Comparison of ENCODE assay signal across 8 cellular contexts in genomic region chr5:43556857-43557593, GRCh38. TPM values are rescaled to one million over a fixed set of nuclear protein-coding genes. Genes with fewer than 3 reads are reported as not detected.
DNase-seq lines count a peak whose midpoint lies in the region; TF ChIP-seq lines count a peak whose summit lies in the region.

Gene PAIP1 (minus strand): TSS chr5:43557077. CDS start chr5:43556846, 231 bp downstream.

- H3K27ac ChIP-seq in SK-N-SH (ENCODE audit: low read depth in 2 of 2, low read length in 1 of 2) (peak within 1 kb of the TSS; percentile 86 to 95), thymus (ENCODE audit: low read depth) (peak within 1 kb of the TSS; percentile 97)

- H2AFZ ChIP-seq in SK-N-SH (ENCODE audit: low read depth) = peak within 1 kb of the TSS; percentile 97

- H3K4me1 Mint-ChIP-seq in activated naive CD4-positive, alpha-beta T cell treated with anti-CD3 and anti-CD28 coated beads, Interleukin-2, amount 50 U/mL, for 24 hours = peaks cover 10% of the 10 kb centered on the region
- peaks cover 20% of the 10 kb centered on the region for H3K4me1 Mint-ChIP-seq in osteocyte (ENCODE audit: unreplicated experiment)

- H3K27me3 ChIP-seq in MG63 (no peaks in the 10 kb centered on the region), SK-N-SH (ENCODE audit: insufficient read depth) (no peaks in the 10 kb centered on the region), thymus (ENCODE audit: control insufficient read depth, insufficient read depth) (no peaks in the 10 kb centered on the region)

- H3K27ac Mint-ChIP-seq in activated naive CD4-positive, alpha-beta T cell treated with anti-CD3 and anti-CD28 coated beads, Interleukin-2, amount 50 U/mL, for 24 hours = peak within 1 kb of the TSS; percentile 96
- H3K27ac Mint-ChIP-seq in osteocyte (ENCODE audit: unreplicated experiment) = peak within 1 kb of the TSS; percentile 95

- H3K4me2 ChIP-seq in SK-N-SH = peak within 1 kb of the TSS; percentile 85

- peak within 1 kb of the TSS; percentile 88 for H3K4me3 Mint-ChIP-seq in activated naive CD4-positive, alpha-beta T cell treated with anti-CD3 and anti-CD28 coated beads, Interleukin-2, amount 50 U/mL, for 24 hours
- H3K4me3 Mint-ChIP-seq in osteocyte (ENCODE audit: unreplicated experiment) = peak within 1 kb of the TSS; percentile 76

- no peaks in the 10 kb centered on the region for H3K36me3 Mint-ChIP-seq in activated naive CD4-positive, alpha-beta T cell treated with anti-CD3 and anti-CD28 coated beads, Interleukin-2, amount 50 U/mL, for 24 hours
- H3K36me3 Mint-ChIP-seq in osteocyte (ENCODE audit: unreplicated experiment) = no peaks in the 10 kb centered on the region

- peaks cover 19 to 28% of the 10 kb centered on the region in 2 experiments; a peak in 3 of 4 replicates for H3K4me1 ChIP-seq in SK-N-SH (ENCODE audit: control insufficient read depth in 1 of 2, insufficient read depth in 2 of 2, low read depth in 1 of 2, low read length in 1 of 2)
- H3K4me1 ChIP-seq in thymus (ENCODE audit: control insufficient read depth, insufficient read depth, low read length) = peaks cover 9% of the 10 kb centered on the region

- TF ChIP-seq CTCF in SK-N-SH (IDR thresholded peaks at IDR 0.05) = peak; percentile 62
- peak; percentile 80 for TF ChIP-seq CTCF in osteocyte (IDR thresholded peaks at IDR 0.05)

- H3K9me3 ChIP-seq in MG63 (no peaks in the 10 kb centered on the region), SK-N-SH (no peaks in the 10 kb centered on the region), thymus (ENCODE audit: control insufficient read depth) (no peaks in the 10 kb centered on the region)

- peak in 1 of 2 experiments; percentile 10; a peak in 1 of 4 replicates for TF ChIP-seq EP300 in SK-N-SH (IDR thresholded peaks at IDR 0.05; ENCODE audit: borderline replicate concordance in 1 of 2, low read depth in 1 of 2, low read length in 1 of 2)

- WGBS in SK-N-SH (ENCODE audit: low lambda C conversion rate) = 6% methylated on average over 29 of the region's 82 CpGs
- WGBS in thymus = under 1% methylated on average over 82 of the region's 82 CpGs

- H3K9ac ChIP-seq in SK-N-SH = peak within 1 kb of the TSS; percentile 98

- no peaks in the 10 kb centered on the region for H3K27me3 Mint-ChIP-seq in activated naive CD4-positive, alpha-beta T cell treated with anti-CD3 and anti-CD28 coated beads, Interleukin-2, amount 50 U/mL, for 24 hours
- no peaks in the 10 kb centered on the region for H3K27me3 Mint-ChIP-seq in osteocyte (ENCODE audit: unreplicated experiment)

- no peak for TF ChIP-seq RAD21 in SK-N-SH (IDR thresholded peaks at IDR 0.05; ENCODE audit: low read length)

- H4K20me1 ChIP-seq in SK-N-SH (ENCODE audit: insufficient read depth) = peaks cover 30% of the 10 kb centered on the region

- peak within 1 kb of the TSS; percentile 98 for H3K4me3 ChIP-seq in GM08714 (ENCODE audit: low read length)
- peak within 1 kb of the TSS; percentile 94 for H3K4me3 ChIP-seq in MG63
- peak within 1 kb of the TSS; percentile 90 to 92 for H3K4me3 ChIP-seq in SK-N-SH (ENCODE audit: low read depth in 2 of 2, low read length in 1 of 2)
- H3K4me3 ChIP-seq in thymus (ENCODE audit: low read length) = peak within 1 kb of the TSS; percentile 91

- H3K36me3 ChIP-seq in MG63 (peaks cover 44% of the 10 kb centered on the region), SK-N-SH (replicated peaks in 1 of 2; ENCODE audit: control insufficient read depth in 1 of 2, insufficient read depth in 2 of 2, low read length in 1 of 2) (peaks cover 36% of the 10 kb centered on the region in 2 experiments), thymus (ENCODE audit: control insufficient read depth, insufficient read depth) (peaks cover 8% of the 10 kb centered on the region)

- no peaks in the 10 kb centered on the region for H3F3A ChIP-seq in SK-N-SH (replicated peaks; ENCODE audit: insufficient read depth)

- DNase-seq in HCEC 1CT = peak; percentile 87
- peak; percentile 91 for DNase-seq in MG63
- DNase-seq in SK-N-SH = peak; percentile 94
- peak; percentile 90 for DNase-seq in glomerular visceral epithelial cell (ENCODE audit: extremely low spot score)
- DNase-seq in osteocyte (ENCODE audit: extremely low spot score, unreplicated experiment) = peak; percentile 95

- POLR2A ChIA-PET in SK-N-SH (lab: Yijun Ruan, JAX) = interaction anchor here (1.9 kb wide), 1 partner anchor 73 kb away, joined by 12 read pairs; the partner anchor contains the start of gene TMEM267

- no peaks in the 10 kb centered on the region for H3K9me3 Mint-ChIP-seq in activated naive CD4-positive, alpha-beta T cell treated with anti-CD3 and anti-CD28 coated beads, Interleukin-2, amount 50 U/mL, for 24 hours
- H3K9me3 Mint-ChIP-seq in osteocyte (ENCODE audit: unreplicated experiment) = no peaks in the 10 kb centered on the region

- H3K9me2 ChIP-seq in SK-N-SH = no peaks in the 10 kb centered on the region

- CTCF ChIA-PET in SK-N-SH (lab: Yijun Ruan, JAX) = interaction anchor here (0.6 to 2.7 kb wide), 7 partner anchors 11 to 74 kb away, joined by 3 to 7 read pairs (median 3); partner anchors contain the start of genes C5orf34 and NNT

- peaks cover 44% of the 10 kb centered on the region for H3K79me2 ChIP-seq in SK-N-SH (ENCODE audit: insufficient read depth)

TF ChIP-seq in SK-N-SH, 30 proteins besides CTCF, POLR2A, EP300 and RAD21 (continues in another document):
- TF ChIP-seq NFIC (IDR thresholded peaks at IDR 0.05; ENCODE audit: borderline replicate concordance) = 0 out of 2 replicates have a peak, but pooled peaks have one; percentile 8
- peak; percentile 95 for TF ChIP-seq CHD2 (IDR thresholded peaks at IDR 0.05; ENCODE audit: low read length, partially characterized antibody)
- 0 out of 2 replicates have a peak, but pooled peaks have one; percentile 16 for TF ChIP-seq RCOR1 (IDR thresholded peaks at IDR 0.05; ENCODE audit: low read length)
- TF ChIP-seq POLR2AphosphoS5 (IDR thresholded peaks at IDR 0.05; ENCODE audit: low read depth, low read length) = peak; percentile 38
- TF ChIP-seq ELF1 (IDR thresholded peaks at IDR 0.05) = no peak
- peak; percentile 60; the same call in 1 of the 2 replicates for TF ChIP-seq MXI1 (IDR thresholded peaks at IDR 0.05; ENCODE audit: low read depth, low read length)
- no peak for TF ChIP-seq MEF2A (IDR thresholded peaks at IDR 0.05; ENCODE audit: borderline replicate concordance, low read depth)
- 0 out of 2 replicates have a peak, but pooled peaks have one; percentile 32 for TF ChIP-seq FOXM1 (IDR thresholded peaks at IDR 0.05; ENCODE audit: low read depth)
- TF ChIP-seq TEAD4 (IDR thresholded peaks at IDR 0.05; ENCODE audit: borderline replicate concordance, insufficient read depth) = 0 out of 2 replicates have a peak, but pooled peaks have one; percentile 6
- TF ChIP-seq YY1 (IDR thresholded peaks at IDR 0.05; ENCODE audit: low read depth) = peak; percentile 55
- TF ChIP-seq TCF12 (IDR thresholded peaks at IDR 0.05) = no peak
- TF ChIP-seq SMC3 (IDR thresholded peaks at IDR 0.05; ENCODE audit: low read depth, low read length) = no peak
- no peak for TF ChIP-seq USF2 (IDR thresholded peaks at IDR 0.05; ENCODE audit: borderline replicate concordance, low read depth, low read length)
- TF ChIP-seq SIN3A (IDR thresholded peaks at IDR 0.05; ENCODE audit: borderline replicate concordance, low read depth, low read length) = 0 out of 2 replicates have a peak, but pooled peaks have one; percentile 42
- 0 out of 2 replicates have a peak, but pooled peaks have one; percentile 7 for TF ChIP-seq REST (IDR thresholded peaks at IDR 0.05; ENCODE audit: low read depth, low read length)

RNA-seq across cellular contexts. Expression of gene PAIP1, which starts in this region (rescaled TPM):
- total RNA-seq in MG63 (2014; rRNA removed; shearing (Covaris generic); ENCODE audit: low replicate concordance) = 175 and 176 TPM in 2 replicates
- polyA plus RNA-seq in SK-N-SH (2012; rRNA removed) (70.0 and 98.5 TPM in 2 replicates), thymus (59.2 TPM)
- polyA plus RNA-seq in SK-N-SH (2012; cell fraction: cytosol; rRNA removed) = 103 and 105 TPM in 2 replicates
- polyA plus RNA-seq in SK-N-SH (2012; cell fraction: nucleus; rRNA removed) = 16.1 and 39.0 TPM in 2 replicates
- 104 and 105 TPM in 2 replicates for total RNA-seq in osteocyte

Comparison
In these comparisons a context has a peak if more than half of its experiments do, and no peak if none do; other contexts are left out.
1. Peak in every context shown above with its lines: DNase-seq, H3K4me3 ChIP-seq and H3K27ac ChIP-seq.